Comparison of ENCODE assay signal across 8 cellular contexts in the genomic region with DNA sequence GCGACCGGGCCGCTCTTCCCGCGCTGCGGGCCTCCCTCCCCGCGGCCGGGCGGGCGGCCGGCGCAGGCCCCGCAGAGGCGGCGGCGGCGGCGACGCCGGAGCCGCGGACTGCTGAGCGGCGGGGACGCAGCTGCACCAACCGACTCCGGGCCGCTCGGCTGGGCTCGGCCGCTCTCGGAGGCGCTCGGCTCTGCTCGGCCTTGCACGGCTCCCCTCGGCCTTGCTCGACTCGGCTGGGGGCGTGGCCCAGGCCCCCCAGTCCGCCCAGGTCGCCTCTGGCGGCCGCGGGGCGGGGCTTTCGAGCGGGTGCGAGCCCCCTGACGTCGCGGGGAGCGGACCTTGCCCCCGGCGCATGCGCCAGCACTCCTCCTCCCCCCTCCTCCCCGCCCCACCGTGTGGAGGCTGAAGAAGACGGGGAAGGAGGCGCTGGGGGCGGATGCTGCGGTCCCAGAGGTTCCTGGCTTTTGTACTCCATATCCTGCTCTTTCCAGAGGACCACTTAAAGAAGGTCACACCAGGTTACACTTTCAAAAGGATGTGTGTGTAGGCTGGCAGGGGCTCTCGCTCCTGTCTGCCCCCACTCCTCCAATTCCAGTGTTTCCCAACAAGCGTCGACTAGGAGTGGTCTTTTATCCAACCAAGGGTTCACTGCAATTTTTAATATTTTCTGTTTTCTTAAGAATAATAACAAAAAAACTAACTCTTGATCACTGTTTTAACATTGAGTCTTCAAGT. TPM values are rescaled to one million over a fixed set of nuclear protein-coding genes. Genes with fewer than 3 reads are reported as not detected.
DNase-seq lines count a peak whose midpoint lies in the region; ATAC-seq and TF ChIP-seq lines count a peak whose summit lies in the region.

Gene ZHX3, minus strand, starts transcription at position 196 of the 735 bp plus-strand sequence. CDS start 112,815 bp downstream, outside the sequence.

- DNase-seq in DMS 273 treated with DMSO at 0.1 percent for 48 hours (lab: John Stamatoyannopoulos, UW) (peak; percentile 90), OCI-M1 (lab: John Stamatoyannopoulos, UW) (peak; percentile 96), activated T-cell treated with anti-CD3 and anti-CD28 coated beads for 4 hours (peak; percentile 91), epithelial cell of esophagus (ENCODE audit: low read depth) (peak; percentile 96)
- peak; percentile 87 to 91 for DNase-seq in stimulated activated CD8-positive, alpha-beta memory T cell treated with anti-CD3 and anti-CD28 coated beads, Interleukin-4, amount 100 ng/mL, for 1 hour (ENCODE audit: low read depth in 2 of 2, low spot score in 1 of 2)

- H3K4me3 ChIP-seq in epithelial cell of esophagus (ENCODE audit: low read length): peak within 1 kb of the TSS; percentile 66
- peak within 1 kb of the TSS; percentile 49 for H3K4me3 ChIP-seq in mononuclear cell (ENCODE audit: low read length)

- no peaks in the 10 kb centered on the region for H3K27me3 Mint-ChIP-seq in IgD-negative memory B cell

- H3K27me3 ChIP-seq in mononuclear cell (ENCODE audit: insufficient read depth, low read length): no peaks in the 10 kb centered on the region

- TF ChIP-seq CTCF in epithelial cell of esophagus (IDR thresholded peaks at IDR 0.05; ENCODE audit: insufficient read depth, low read depth, low read length, missing control alignments): no peak

- H3K9me3 Mint-ChIP-seq in IgD-negative memory B cell: no peaks in the 10 kb centered on the region

- no peaks in the 10 kb centered on the region for H3K9me3 ChIP-seq in mononuclear cell (ENCODE audit: low read depth, low read length)

- H3K4me1 ChIP-seq in mononuclear cell (ENCODE audit: insufficient read depth, low read length): peaks cover 12% of the 10 kb centered on the region

- no peaks in the 10 kb centered on the region for H3K36me3 Mint-ChIP-seq in IgD-negative memory B cell

- peaks cover 10 to 20% (median 15%) of the 10 kb centered on the region in 3 donors for H3K4me1 Mint-ChIP-seq in IgD-negative memory B cell

- peak; percentile 97 for ATAC-seq in GM21576 (IDR thresholded peaks at IDR 0.05; ENCODE audit: unreplicated experiment)

- H3K4me3 Mint-ChIP-seq in IgD-negative memory B cell: peak within 1 kb of the TSS; percentile 88 to 94 (median 92)

- peak within 1 kb of the TSS; percentile 82 to 89 (median 86) for H3K27ac Mint-ChIP-seq in IgD-negative memory B cell

RNA-seq across cellular contexts. Expression of gene ZHX3, which starts in this region (rescaled TPM):
- 3.4 TPM for polyA plus RNA-seq in IgD-negative memory B cell
- total RNA-seq in mononuclear cell: 4.3 TPM

Comparison
In these comparisons a context has a peak if more than half of its experiments do, and no peak if none do; other contexts are left out.
1. Peak in every context shown above with its lines: DNase-seq, ATAC-seq and H3K4me3 ChIP-seq.